ENCODE assay signal across 8 cellular contexts in genomic region chr6:137271245-137272183, GRCh38. TPM values are rescaled to one million over a fixed set of nuclear protein-coding genes. Genes with fewer than 3 reads are reported as not detected.
DNase-seq lines count a peak whose midpoint lies in the region; TF ChIP-seq lines count a peak whose summit lies in the region.

No MANE protein-coding gene starts in this region.

- no peak for TF ChIP-seq POLR2A in thyroid gland (IDR thresholded peaks at IDR 0.05)

- H3K9me3 ChIP-seq in GM23248 (ENCODE audit: low read depth) (no peaks in the 10 kb centered on the region), thyroid gland (no peaks in the 10 kb centered on the region)
- no peaks in the 10 kb centered on the region for H3K9me3 ChIP-seq in effector memory CD4-positive, alpha-beta T cell (ENCODE audit: control insufficient read depth, low read length)

- no peak overlapping the region for H2AFZ ChIP-seq in GM23248

- no peak overlapping the region for H3K9ac ChIP-seq in GM23248

- H3K9me2 ChIP-seq in GM23248 (ENCODE audit: insufficient read depth), result no peaks in the 10 kb centered on the region

- no peaks in the 10 kb centered on the region for H4K20me1 ChIP-seq in GM23248 (ENCODE audit: insufficient read depth)

- H3K27ac ChIP-seq in GM23248, result no peak overlapping the region
- H3K27ac ChIP-seq in thyroid gland, result no peak overlapping the region
- H3K27ac ChIP-seq in effector memory CD4-positive, alpha-beta T cell (ENCODE audit: insufficient read depth, low read length, poor library complexity, severe bottlenecking), result no peak overlapping the region

- H3K4me2 ChIP-seq in GM23248 (ENCODE audit: unreplicated experiment), result no peak overlapping the region

- WGBS in GM23248 (ENCODE audit: low coverage in 1 of 2, low lambda C conversion rate in 2 of 2, missing lambda C conversion rate in 2 of 2), 2 experiments, result 22% methylated on average over 5 of the region's 5 CpGs
- WGBS in thyroid gland, 2 donors, result 35 to 38% methylated on average over 5 of the region's 5 CpGs

- H3K4me3 ChIP-seq in GM23248 (no peak overlapping the region), astrocyte of the spinal cord (ENCODE audit: low read depth, low read length) (no peak overlapping the region), thyroid gland (replicated peaks in 1 of 3) (no peak overlapping the region)
- no peak overlapping the region for H3K4me3 ChIP-seq in effector memory CD4-positive, alpha-beta T cell (ENCODE audit: insufficient read depth, low read depth, low read length, poor library complexity, severe bottlenecking)

- intact Hi-C loops in thyroid gland (cut with DNase I), result no loop called here

- H3K36me3 ChIP-seq in GM23248 (ENCODE audit: low read depth) (no peaks in the 10 kb centered on the region), thyroid gland (no peaks in the 10 kb centered on the region)
- no peaks in the 10 kb centered on the region for H3K36me3 ChIP-seq in effector memory CD4-positive, alpha-beta T cell (ENCODE audit: control insufficient read depth, insufficient read depth, low read length)

- DNase-seq in DMS 273 treated with DMSO at 0.1 percent for 48 hours (lab: John Stamatoyannopoulos, UW) (peak; percentile 35), GM23248 (peak; percentile 72), NCI-H2196 (lab: John Stamatoyannopoulos, UW; ENCODE audit: unreplicated experiment) (peak; percentile 51), astrocyte of the spinal cord (ENCODE audit: low read depth, low spot score) (peak; percentile 67), iPS-NIHi7 (ENCODE audit: extremely low spot score) (peak; percentile 40), thyroid gland (no peak)
- DNase-seq in activated CD4-positive, alpha-beta T cell treated with anti-CD3 and anti-CD28 coated beads for 48 hours, result no peak
- DNase-seq in effector memory CD4-positive, alpha-beta T cell, result no peak

- peak; percentile 91 for TF ChIP-seq CTCF in astrocyte of the spinal cord (IDR thresholded peaks at IDR 0.05; ENCODE audit: low read depth, low read length)
- peak; percentile 60 to 89 (median 81) for TF ChIP-seq CTCF in thyroid gland (IDR thresholded peaks at IDR 0.05)

- H3F3A ChIP-seq in GM23248 (ENCODE audit: insufficient read depth), result no peaks in the 10 kb centered on the region

- H3K27me3 ChIP-seq in GM23248 (replicated peaks; ENCODE audit: insufficient read depth) (peaks cover 7% of the 10 kb centered on the region; the same call in 1 of the 2 replicates), thyroid gland (no peaks in the 10 kb centered on the region)
- no peaks in the 10 kb centered on the region for H3K27me3 ChIP-seq in effector memory CD4-positive, alpha-beta T cell (replicated peaks; ENCODE audit: control insufficient read depth, insufficient read depth, low read length, poor library complexity, severe bottlenecking)

- in situ Hi-C loops in GM23248 (cut with MboI), result loop anchor here (25.0 kb wide), 1 partner anchor 366 kb away; no protein-coding TSS in a partner anchor
- in situ Hi-C loops in astrocyte of the spinal cord (cut with HindIII; ENCODE audit: low sequenced_read_pairs), result no loop called here

- no peaks in the 10 kb centered on the region for H3K79me2 ChIP-seq in GM23248 (ENCODE audit: insufficient read depth)

- H3K4me1 ChIP-seq in GM23248 (ENCODE audit: insufficient read depth), result no peaks in the 10 kb centered on the region
- no peaks in the 10 kb centered on the region for H3K4me1 ChIP-seq in thyroid gland
- no peaks in the 10 kb centered on the region for H3K4me1 ChIP-seq in effector memory CD4-positive, alpha-beta T cell (ENCODE audit: control insufficient read depth, insufficient read depth, low read length, poor library complexity, severe bottlenecking)

RNA-seq across cellular contexts. Expression of gene IFNGR1, which starts 52.3 kb away (rescaled TPM):
- 57.0 and 58.8 TPM in 2 replicates for total RNA-seq in GM23248 (2014; rRNA removed; shearing (Covaris generic))
- 61.6 and 65.3 TPM in 2 replicates for polyA plus RNA-seq in GM23248 (2016; fragmentation: Nextera tagmentation; extraction: Ambion mirVana)
- 100 to 1,000 TPM in 2 of 4 donors, 10 to 100 TPM in 2; 73.9 to 138 (median 113) TPM for total RNA-seq in thyroid gland

Comparison
In these comparisons a context has a peak if more than half of its experiments do, and no peak if none do; other contexts are left out.
1. DNase-seq: peak in DMS 273 treated with DMSO at 0.1 percent for 48 hours (single experiment), GM23248 (single experiment), NCI-H2196 (single experiment), astrocyte of the spinal cord (single experiment) and iPS-NIHi7 (single experiment); none in thyroid gland (0 of 2), activated CD4-positive, alpha-beta T cell treated with anti-CD3 and anti-CD28 coated beads for 48 hours (single experiment) and effector memory CD4-positive, alpha-beta T cell (0 of 3).